ENCODE assay signal across 11 cellular contexts in the genomic region with DNA sequence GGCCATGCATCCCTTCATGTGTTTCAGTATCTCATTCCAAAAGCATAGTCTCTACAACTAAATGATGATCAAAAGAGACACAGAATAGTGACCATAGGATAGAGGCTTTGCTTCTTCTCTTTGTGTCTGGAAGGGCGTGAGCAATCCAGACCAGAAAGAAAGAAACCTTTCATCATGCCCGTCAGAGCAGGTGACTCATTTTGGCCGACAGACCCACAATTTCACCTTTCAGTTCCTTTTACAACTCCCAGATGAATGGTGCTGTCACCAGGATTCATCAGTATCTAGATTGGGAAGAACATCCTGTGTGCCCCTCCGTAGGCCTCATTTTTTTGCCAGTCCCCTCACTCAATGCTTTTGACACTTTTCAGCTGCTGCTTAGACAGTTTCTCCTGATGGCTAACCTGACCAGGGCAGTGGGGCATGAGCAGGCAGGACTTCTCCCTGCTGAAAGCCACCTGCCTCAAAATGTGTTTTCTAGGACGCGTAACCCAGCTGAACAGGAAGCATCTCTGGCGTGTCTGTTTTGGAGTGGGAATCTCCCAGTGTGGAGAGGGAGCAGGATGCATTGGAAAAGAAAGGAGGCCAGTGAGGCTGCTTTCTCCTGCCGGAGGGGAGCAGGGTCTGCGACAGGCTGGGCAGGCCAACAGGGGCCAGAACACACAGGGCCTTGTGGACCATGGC. TPM values are rescaled to one million over a fixed set of nuclear protein-coding genes. Genes with fewer than 3 reads are reported as not detected.
DNase-seq lines count a peak whose midpoint lies in the region; ATAC-seq, FAIRE-seq and TF ChIP-seq lines count a peak whose summit lies in the region.
"Had no signal": no experiment of that assay in that cellular context is flagged by ENCODE, and none has a peak within 500 bp of the region (broad histone marks: within the 10 kb centered on the region; RNA-seq: fewer than 3 reads in every experiment).

No MANE protein-coding gene starts in this region.

- no peaks in the 10 kb centered on the region for H3K4me1 ChIP-seq in Karpas-422 (ENCODE audit: low read length)
- H3K4me1 ChIP-seq in colonic mucosa, result no peaks in the 10 kb centered on the region
- H3K4me1 ChIP-seq: neural progenitor cell had no signal

- H3K4me2 ChIP-seq in Karpas-422 (ENCODE audit: low read depth, low read length, poor library complexity, severe bottlenecking), result no peak overlapping the region
- H3K4me2 ChIP-seq: neural progenitor cell had no signal

- no peak for FAIRE-seq in GM12892 (lab: Jason Lieb, UNC)

- H2AFZ ChIP-seq in Karpas-422 (ENCODE audit: low read length), result no peak overlapping the region
- H2AFZ ChIP-seq: neural progenitor cell had no signal

- intact Hi-C loops in colonic mucosa (cut with DNase I), result no loop called here

- ATAC-seq in GM21526 (IDR thresholded peaks at IDR 0.05; ENCODE audit: low FRiP score, unreplicated experiment) (peak; percentile 84), HG03521 (IDR thresholded peaks at IDR 0.05; ENCODE audit: unreplicated experiment) (peak; percentile 65)

- H3K9ac ChIP-seq in Karpas-422 (ENCODE audit: low read length) (no peak overlapping the region), colonic mucosa (ENCODE audit: low read depth in 2 of 2, low read length in 2 of 2) (no peak overlapping the region)
- H3K9ac ChIP-seq: neural progenitor cell had no signal

- peak overlapping the region; percentile 53 for H3K27ac ChIP-seq in epithelial cell of prostate
- H3K27ac ChIP-seq in Karpas-422 (ENCODE audit: low read length), result no peak overlapping the region
- H3K27ac ChIP-seq in colonic mucosa, result no peak overlapping the region
- H3K27ac ChIP-seq: neural progenitor cell had no signal

- TF ChIP-seq POLR2A in GM12892 (IDR thresholded peaks at IDR 0.05; ENCODE audit: low read depth, low read length), result no peak

- DNase-seq in GM12865 (ENCODE audit: low read depth), result peak; percentile 50
- DNase-seq in epithelial cell of prostate (ENCODE audit: low read depth, low spot score), result peak; percentile 54
- no peak for DNase-seq in GM12892 (ENCODE audit: insufficient read length)
- DNase-seq in Karpas-422, result no peak
- no peak for DNase-seq in NCI-H2171 treated with DMSO at 0.1 percent for 48 hours (lab: John Stamatoyannopoulos, UW)
- no peak for DNase-seq in colonic mucosa
- DNase-seq: CD4-positive, CD25-positive, alpha-beta regulatory T cell; NCI-H526 had no signal

- no peak overlapping the region for H3K4me3 ChIP-seq in GM12865 (ENCODE audit: low read depth, low read length)
- H3K4me3 ChIP-seq in Karpas-422 (ENCODE audit: low read length), result no peak overlapping the region
- no peak overlapping the region for H3K4me3 ChIP-seq in colonic mucosa
- H3K4me3 ChIP-seq: neural progenitor cell had no signal

- TF ChIP-seq CTCF in GM12865 (IDR thresholded peaks at IDR 0.05; ENCODE audit: insufficient read depth, low read depth, low read length, missing control alignments) (no peak), colonic mucosa (IDR thresholded peaks at IDR 0.05) (no peak)

- H3K36me3 ChIP-seq in Karpas-422 (ENCODE audit: insufficient read depth, low read length), result no peaks in the 10 kb centered on the region
- no peaks in the 10 kb centered on the region for H3K36me3 ChIP-seq in colonic mucosa
- H3K36me3 ChIP-seq: neural progenitor cell had no signal

- H3K79me2 ChIP-seq in Karpas-422 (ENCODE audit: low read length), result no peaks in the 10 kb centered on the region

- no peaks in the 10 kb centered on the region for H3K9me2 ChIP-seq in Karpas-422 (replicated peaks; ENCODE audit: insufficient read depth, low read length)

- H3K27me3 ChIP-seq in Karpas-422 (ENCODE audit: low read length) (no peaks in the 10 kb centered on the region), colonic mucosa (no peaks in the 10 kb centered on the region)
- H3K27me3 ChIP-seq: neural progenitor cell had no signal

- H3K9me3 ChIP-seq in Karpas-422 (ENCODE audit: low read length) (no peaks in the 10 kb centered on the region), colonic mucosa (no peaks in the 10 kb centered on the region)

- H4K20me1 ChIP-seq in Karpas-422 (ENCODE audit: insufficient read depth, low read depth, low read length), result no peaks in the 10 kb centered on the region

RNA-seq across cellular contexts. Expression of gene ABLIM3, which starts 21.2 kb away (rescaled TPM):
- not detected for polyA plus RNA-seq in GM12892 (2012; ENCODE audit: missing spikeins)
- not detected in 2 replicates for total RNA-seq in Karpas-422 (2014; rRNA removed; shearing (Covaris generic); ENCODE audit: low replicate concordance)
- total RNA-seq in colonic mucosa, result 1 to 10 TPM; 2.3 to 4.1 TPM

Comparison
In these comparisons a context has a peak if more than half of its experiments do, and no peak if none do; other contexts are left out.
1. DNase-seq: peak in GM12865 (single experiment) and epithelial cell of prostate (single experiment); none in GM12892 (single experiment), Karpas-422 (single experiment), NCI-H2171 treated with DMSO at 0.1 percent for 48 hours (single experiment) and colonic mucosa (single experiment).